1 cellular context compared by ENCODE assay signal in the genomic region with DNA sequence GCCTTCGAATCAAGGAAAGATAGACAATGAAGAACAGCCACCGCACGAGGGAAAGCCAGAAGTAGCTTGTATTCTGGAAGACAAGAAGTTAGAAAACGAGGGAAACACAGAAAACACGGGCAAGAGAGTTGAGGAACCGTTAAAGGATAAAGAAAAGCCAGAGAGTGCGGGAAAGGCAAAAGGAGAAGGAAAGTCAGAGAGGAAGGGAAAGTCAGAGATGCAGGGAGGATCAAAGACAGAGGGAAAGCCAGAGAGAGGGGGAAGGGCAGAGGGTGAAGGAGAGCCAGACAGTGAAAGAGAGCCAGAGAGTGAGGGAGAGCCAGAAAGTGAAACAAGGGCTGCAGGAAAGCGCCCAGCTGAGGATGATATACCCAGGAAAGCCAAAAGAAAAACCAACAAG.
TF ChIP-seq lines count a peak whose summit lies in the region.

No MANE protein-coding gene starts in this region.

TF ChIP-seq in HepG2, 621 proteins besides CTCF, POLR2A, EP300 and RAD21:
- TF ChIP-seq ZNF788 (CRISPR knock-in tag; IDR thresholded peaks at IDR 0.05; ENCODE audit: borderline replicate concordance): no peak
- no peak for TF ChIP-seq RFXANK (CRISPR knock-in tag; IDR thresholded peaks at IDR 0.05)
- TF ChIP-seq ZNF224 (CRISPR knock-in tag; IDR thresholded peaks at IDR 0.05): no peak
- no peak for TF ChIP-seq HNF4G (IDR thresholded peaks at IDR 0.05; ENCODE audit: borderline replicate concordance, low read depth, low read length)
- TF ChIP-seq HNF4G (CRISPR knock-in tag; IDR thresholded peaks at IDR 0.05; ENCODE audit: borderline replicate concordance, low read depth): no peak
- TF ChIP-seq ZKSCAN8 (CRISPR knock-in tag; IDR thresholded peaks at IDR 0.05; ENCODE audit: borderline replicate concordance): no peak
- no peak for TF ChIP-seq SMARCC2 (IDR thresholded peaks at IDR 0.05)
- TF ChIP-seq MAFG (CRISPR knock-in tag; IDR thresholded peaks at IDR 0.05): no peak
- no peak for TF ChIP-seq RFX3 (CRISPR knock-in tag; IDR thresholded peaks at IDR 0.05)
- no peak for TF ChIP-seq SRSF1 (optimal IDR thresholded peaks at IDR 0.05; ENCODE audit: low read depth, low read length)
- TF ChIP-seq ZNF33B (CRISPR knock-in tag; IDR thresholded peaks at IDR 0.05): no peak
- TF ChIP-seq, protein P1, sequence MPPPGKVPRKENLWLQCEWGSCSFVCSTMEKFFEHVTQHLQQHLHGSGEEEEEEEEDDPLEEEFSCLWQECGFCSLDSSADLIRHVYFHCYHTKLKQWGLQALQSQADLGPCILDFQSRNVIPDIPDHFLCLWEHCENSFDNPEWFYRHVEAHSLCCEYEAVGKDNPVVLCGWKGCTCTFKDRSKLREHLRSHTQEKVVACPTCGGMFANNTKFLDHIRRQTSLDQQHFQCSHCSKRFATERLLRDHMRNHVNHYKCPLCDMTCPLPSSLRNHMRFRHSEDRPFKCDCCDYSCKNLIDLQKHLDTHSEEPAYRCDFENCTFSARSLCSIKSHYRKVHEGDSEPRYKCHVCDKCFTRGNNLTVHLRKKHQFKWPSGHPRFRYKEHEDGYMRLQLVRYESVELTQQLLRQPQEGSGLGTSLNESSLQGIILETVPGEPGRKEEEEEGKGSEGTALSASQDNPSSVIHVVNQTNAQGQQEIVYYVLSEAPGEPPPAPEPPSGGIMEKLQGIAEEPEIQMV (CRISPR knock-in tag; IDR thresholded peaks at IDR 0.05; ENCODE audit: low read depth): no peak
- TF ChIP-seq ZNF816 (CRISPR knock-in tag; IDR thresholded peaks at IDR 0.05; ENCODE audit: borderline replicate concordance): no peak
- no peak for TF ChIP-seq LCORL (IDR thresholded peaks at IDR 0.05)
- no peak for TF ChIP-seq LCORL (CRISPR knock-in tag; IDR thresholded peaks at IDR 0.05)
- no peak for TF ChIP-seq FOXP1 (IDR thresholded peaks at IDR 0.05)
- TF ChIP-seq FOXP1 (CRISPR knock-in tag; IDR thresholded peaks at IDR 0.05): no peak
- no peak for TF ChIP-seq ZNF460 (CRISPR knock-in tag; IDR thresholded peaks at IDR 0.05; ENCODE audit: borderline replicate concordance)
- TF ChIP-seq, protein P2, sequence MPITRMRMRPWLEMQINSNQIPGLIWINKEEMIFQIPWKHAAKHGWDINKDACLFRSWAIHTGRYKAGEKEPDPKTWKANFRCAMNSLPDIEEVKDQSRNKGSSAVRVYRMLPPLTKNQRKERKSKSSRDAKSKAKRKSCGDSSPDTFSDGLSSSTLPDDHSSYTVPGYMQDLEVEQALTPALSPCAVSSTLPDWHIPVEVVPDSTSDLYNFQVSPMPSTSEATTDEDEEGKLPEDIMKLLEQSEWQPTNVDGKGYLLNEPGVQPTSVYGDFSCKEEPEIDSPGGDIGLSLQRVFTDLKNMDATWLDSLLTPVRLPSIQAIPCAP (CRISPR knock-in tag; IDR thresholded peaks at IDR 0.05; ENCODE audit: low read depth): no peak
- no peak for TF ChIP-seq SKI (IDR thresholded peaks at IDR 0.05; ENCODE audit: partially characterized antibody)
